ENCODE assay signal across 8 cellular contexts in the genomic region with DNA sequence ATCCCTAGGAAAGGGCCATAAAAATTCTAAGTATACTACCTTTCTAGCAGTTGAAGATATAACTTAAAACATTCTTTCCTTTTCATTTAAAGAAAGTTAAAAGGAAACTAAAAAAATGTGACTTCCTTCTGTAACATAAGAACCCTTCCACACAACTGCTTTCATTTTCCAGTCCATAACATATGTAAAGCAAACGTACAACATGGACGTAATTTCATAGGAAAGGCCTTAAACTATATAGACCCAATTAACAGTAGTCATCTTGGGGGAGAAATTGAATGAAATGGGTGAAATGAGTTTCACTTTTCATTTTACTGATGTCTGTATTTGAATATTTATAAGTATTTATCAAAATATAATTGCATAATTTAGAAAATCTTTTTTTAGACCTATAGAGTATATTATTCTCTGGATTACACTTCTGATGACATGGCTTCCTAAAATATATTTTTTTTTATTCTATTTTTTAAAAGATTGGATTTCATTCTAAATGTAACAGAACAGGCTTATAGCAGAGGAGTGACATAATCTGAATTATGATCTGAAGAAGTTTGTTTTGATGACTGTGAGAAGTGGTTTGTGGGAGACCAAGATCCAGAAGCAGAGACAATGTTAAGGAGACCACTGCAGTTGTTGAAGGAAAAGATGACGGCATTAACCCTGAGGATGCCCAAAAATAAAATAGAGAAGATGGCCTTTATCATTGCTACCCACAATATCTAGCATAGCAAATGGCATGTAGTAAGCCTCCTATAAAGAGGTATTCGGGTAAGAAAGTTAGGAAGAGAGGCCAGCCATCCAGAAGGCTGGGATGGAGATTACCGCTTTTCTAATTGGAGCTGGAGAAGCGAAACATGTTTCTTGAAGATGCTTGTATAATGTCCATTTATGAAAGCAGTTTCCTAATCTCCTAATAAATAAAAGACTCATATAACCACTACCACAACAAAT.
A peak's percentile ranks its signal among the peaks of the same experiment; 100 is the strongest.
DNase-seq lines count a peak whose midpoint lies in the region; ATAC-seq lines count a peak whose summit lies in the region.

No MANE protein-coding gene starts in this region.

- H3K9ac ChIP-seq in subcutaneous abdominal adipose tissue (ENCODE audit: low read length in 5 of 5), result peak overlapping the region in 3 of 5 donors; percentile 5 to 40 (median 39)

- no peaks in the 10 kb centered on the region for H3K27me3 Mint-ChIP-seq in activated T-cell treated with anti-CD3 and anti-CD28 coated beads, Interleukin-2, amount 50 U/mL, for 4 hours (ENCODE audit: low read depth)
- H3K27me3 Mint-ChIP-seq in activated T-helper 17 cell treated with anti-CD3 and anti-CD28 coated beads, Interleukin-2, amount 50 U/mL, for 72 hours, result no peaks in the 10 kb centered on the region

- H3K27ac ChIP-seq in subcutaneous abdominal adipose tissue (ENCODE audit: low read depth, low read length), result no peak overlapping the region

- peak overlapping the region; percentile 20 for H3K27ac Mint-ChIP-seq in activated T-helper 17 cell treated with anti-CD3 and anti-CD28 coated beads, Interleukin-2, amount 50 U/mL, for 72 hours

- H3K4me1 Mint-ChIP-seq in activated T-cell treated with anti-CD3 and anti-CD28 coated beads, Interleukin-2, amount 50 U/mL, for 4 hours (ENCODE audit: low read depth), result peaks cover 25% of the 10 kb centered on the region
- H3K4me1 Mint-ChIP-seq in activated T-helper 17 cell treated with anti-CD3 and anti-CD28 coated beads, Interleukin-2, amount 50 U/mL, for 72 hours, result peaks cover 15% of the 10 kb centered on the region

- H3K36me3 ChIP-seq in subcutaneous abdominal adipose tissue (ENCODE audit: control insufficient read depth in 5 of 5, insufficient read depth in 5 of 5, low read length in 5 of 5), result no peaks in the 10 kb centered on the region

- no peaks in the 10 kb centered on the region for H3K36me3 Mint-ChIP-seq in activated T-cell treated with anti-CD3 and anti-CD28 coated beads, Interleukin-2, amount 50 U/mL, for 4 hours (ENCODE audit: insufficient read depth)
- no peaks in the 10 kb centered on the region for H3K36me3 Mint-ChIP-seq in activated T-helper 17 cell treated with anti-CD3 and anti-CD28 coated beads, Interleukin-2, amount 50 U/mL, for 72 hours (ENCODE audit: low read depth)

- ATAC-seq in activated T-cell treated with anti-CD3 and anti-CD28 coated beads, Interleukin-2, amount 50 U/mL, for 4 hours, result peak; percentile 49 to 50
- ATAC-seq in HG02981 (IDR thresholded peaks at IDR 0.05; ENCODE audit: unreplicated experiment), result peak; percentile 57
- ATAC-seq in activated T-helper 17 cell treated with anti-CD3 and anti-CD28 coated beads, Interleukin-2, amount 50 U/mL, for 72 hours (replicated peaks), result peak; percentile 43

- peak overlapping the region; percentile 4 to 51 (median 20) for H3K4me3 ChIP-seq in subcutaneous abdominal adipose tissue (ENCODE audit: low read depth in 1 of 5, low read length in 5 of 5)

- H3K9me3 ChIP-seq in subcutaneous abdominal adipose tissue (ENCODE audit: control insufficient read depth in 5 of 5, low read length in 5 of 5), result no peaks in the 10 kb centered on the region

- H3K4me1 ChIP-seq in subcutaneous abdominal adipose tissue (ENCODE audit: control insufficient read depth in 5 of 5, insufficient read depth in 5 of 5, low read length in 5 of 5), result peaks cover 0 to 8% (median 0%) of the 10 kb centered on the region in 5 donors

- no peak for DNase-seq in activated T-cell treated with anti-CD3 and anti-CD28 coated beads, Interleukin-2, amount 50 U/mL, for 4 hours
- no peak for DNase-seq in activated T-cell treated with anti-CD3 and anti-CD28 coated beads, Interleukin-2, amount 50 U/mL, for 1 hour
- DNase-seq in HK-2 (ENCODE audit: unreplicated experiment) (no peak), KG1 (lab: John Stamatoyannopoulos, UW) (no peak)
- no peak for DNase-seq in stimulated activated naive CD4-positive, alpha-beta T cell treated with Interleukin-2 at 50 U/mL for 16 hours (lab: John Stamatoyannopoulos, UW)

- H3K9me3 Mint-ChIP-seq in activated T-cell treated with anti-CD3 and anti-CD28 coated beads, Interleukin-2, amount 50 U/mL, for 4 hours, result peaks cover 8% of the 10 kb centered on the region
- no peaks in the 10 kb centered on the region for H3K9me3 Mint-ChIP-seq in activated T-helper 17 cell treated with anti-CD3 and anti-CD28 coated beads, Interleukin-2, amount 50 U/mL, for 72 hours

- H3K4me3 Mint-ChIP-seq in activated T-cell treated with anti-CD3 and anti-CD28 coated beads, Interleukin-2, amount 50 U/mL, for 4 hours, result peak overlapping the region; percentile 37
- peak overlapping the region; percentile 68 for H3K4me3 Mint-ChIP-seq in activated T-helper 17 cell treated with anti-CD3 and anti-CD28 coated beads, Interleukin-2, amount 50 U/mL, for 72 hours

- no peaks in the 10 kb centered on the region for H3K27me3 ChIP-seq in subcutaneous abdominal adipose tissue (ENCODE audit: control insufficient read depth in 5 of 5, insufficient read depth in 4 of 5, low read length in 5 of 5)
